1 cellular context compared by ENCODE assay signal in genomic region chrX:35890699-35891098, GRCh38.
TF ChIP-seq lines count a peak whose summit lies in the region.

No MANE protein-coding gene starts in this region.

TF ChIP-seq in H1, 55 proteins besides CTCF, POLR2A, EP300 and RAD21:
- TF ChIP-seq, protein P1, sequence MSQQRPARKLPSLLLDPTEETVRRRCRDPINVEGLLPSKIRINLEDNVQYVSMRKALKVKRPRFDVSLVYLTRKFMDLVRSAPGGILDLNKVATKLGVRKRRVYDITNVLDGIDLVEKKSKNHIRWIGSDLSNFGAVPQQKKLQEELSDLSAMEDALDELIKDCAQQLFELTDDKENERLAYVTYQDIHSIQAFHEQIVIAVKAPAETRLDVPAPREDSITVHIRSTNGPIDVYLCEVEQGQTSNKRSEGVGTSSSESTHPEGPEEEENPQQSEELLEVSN (IDR thresholded peaks at IDR 0.05), result 0 out of 2 replicates have a peak, but pooled peaks have one; percentile 34
- no peak for TF ChIP-seq SRF (IDR thresholded peaks at IDR 0.05; ENCODE audit: low read depth, low read length)
- TF ChIP-seq MAFK (IDR thresholded peaks at IDR 0.05; ENCODE audit: low read depth, low read length), result peak; percentile 99
- no peak for TF ChIP-seq HDAC6 (IDR thresholded peaks at IDR 0.05; ENCODE audit: low read depth, low read length)
- TF ChIP-seq BACH1 (IDR thresholded peaks at IDR 0.05; ENCODE audit: low read length), result peak; percentile 80
- no peak for TF ChIP-seq TAF1 (IDR thresholded peaks at IDR 0.05; ENCODE audit: low read depth, low read length)
- no peak for TF ChIP-seq CHD2 (IDR thresholded peaks at IDR 0.05; ENCODE audit: low read length)
- TF ChIP-seq, protein P2, sequence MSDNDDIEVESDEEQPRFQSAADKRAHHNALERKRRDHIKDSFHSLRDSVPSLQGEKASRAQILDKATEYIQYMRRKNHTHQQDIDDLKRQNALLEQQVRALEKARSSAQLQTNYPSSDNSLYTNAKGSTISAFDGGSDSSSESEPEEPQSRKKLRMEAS (IDR thresholded peaks at IDR 0.05), result peak; percentile 48
TF ChIP-seq in H1: peak in this region for 4.
